Comparison of ENCODE assay signal across 8 cellular contexts in genomic region chr2:99337164-99337930, GRCh38. TPM values are rescaled to one million over a fixed set of nuclear protein-coding genes. Genes with fewer than 3 reads are reported as not detected.
DNase-seq lines count a peak whose midpoint lies in the region; ATAC-seq and TF ChIP-seq lines count a peak whose summit lies in the region.

TSS of gene EIF5B (plus strand) at chr2:99337389. CDS start at chr2:99337555, 166 bp downstream.

- TF ChIP-seq CTCF in GM13977 (IDR thresholded peaks at IDR 0.05; ENCODE audit: extremely low read depth, insufficient read depth, missing control alignments) (peak; percentile 87), heart right ventricle (IDR thresholded peaks at IDR 0.05) (peak; percentile 40 to 89 (median 70)), upper lobe of left lung (IDR thresholded peaks at IDR 0.05) (peak; percentile 47 to 78 (median 56))

- in situ Hi-C loops in GM13977 (cut with MboI; ENCODE audit: low pct_unique_long_range_greater_than_20kb, low sequenced_read_pairs, unreplicated experiment): no loop called here

- peak within 1 kb of the TSS; percentile 66 to 100 (median 90) for H3K4me3 ChIP-seq in heart right ventricle
- peak within 1 kb of the TSS; percentile 69 to 96 (median 78) for H3K4me3 ChIP-seq in upper lobe of left lung

- H3K36me3 ChIP-seq in heart right ventricle (peaks cover 0 to 12% (median 5%) of the 10 kb centered on the region in 9 donors), upper lobe of left lung (peaks cover 0 to 8% (median 6%) of the 10 kb centered on the region in 4 donors)

- TF ChIP-seq POLR2A in upper lobe of left lung (IDR thresholded peaks at IDR 0.05): peak in 3 of 4 donors; percentile 48 to 74 (median 72)

- H3K4me1 ChIP-seq in heart right ventricle: peaks cover 3 to 57% (median 42%) of the 10 kb centered on the region in 9 donors
- peaks cover 30 to 45% (median 37%) of the 10 kb centered on the region in 4 donors for H3K4me1 ChIP-seq in upper lobe of left lung

- no peaks in the 10 kb centered on the region for H3K9me3 ChIP-seq in heart right ventricle
- no peaks in the 10 kb centered on the region for H3K9me3 ChIP-seq in upper lobe of left lung

- WGBS in heart right ventricle, 2 donors: 0% methylated on average over 77 to 80 of the region's 80 CpGs
- 0 to 1% methylated on average over 17 to 70 of the region's 80 CpGs for WGBS in upper lobe of left lung, 2 donors

- ATAC-seq in HG02870 (IDR thresholded peaks at IDR 0.05; ENCODE audit: unreplicated experiment): peak; percentile 48
- peak; percentile 91 to 96 (median 94) for ATAC-seq in heart right ventricle
- peak; percentile 97 for ATAC-seq in upper lobe of left lung (ENCODE audit: low FRiP score in 2 of 2)

- TF ChIP-seq EP300 in upper lobe of left lung (IDR thresholded peaks at IDR 0.05): no peak

- intact Hi-C loops in heart right ventricle (cut with DNase I) (loop anchor here in 9 of 10 donors (1.0 to 10.0 kb wide), 10 partner anchors 51 to 160 kb away; partner anchors contain the start of genes MITD1 (in 7 of the 9), MRPL30 (in 7 of the 9) and REV1 (in 6 of the 9)), posterior cingulate gyrus (cut with DNase I) (loop anchor here (1.0 to 10.0 kb wide), 2 partner anchors 153 to 183 kb away; partner anchors contain the start of genes LIPT1, REV1 and TSGA10)

- H3K27ac ChIP-seq in heart right ventricle (peak within 1 kb of the TSS; percentile 55 to 98 (median 89)), upper lobe of left lung (peak within 1 kb of the TSS; percentile 84 to 91 (median 88))

- DNase-seq in GM13977 (ENCODE audit: low spot score): peak; percentile 93
- DNase-seq in NCI-H1436 treated with DMSO at 0.1 percent for 48 hours (lab: John Stamatoyannopoulos, UW): peak; percentile 81
- peak; percentile 77 for DNase-seq in T follicular helper cell (ENCODE audit: low read depth)
- peak; percentile 92 for DNase-seq in amniotic epithelial cell (ENCODE audit: low read depth)
- peak; percentile 95 to 97 for DNase-seq in heart right ventricle
- DNase-seq in posterior cingulate gyrus: peak; percentile 94 to 100 (median 97)
- DNase-seq in upper lobe of left lung: peak; percentile 98

- H3K27me3 ChIP-seq in heart right ventricle (no peaks in the 10 kb centered on the region), upper lobe of left lung (no peaks in the 10 kb centered on the region)

RNA-seq across cellular contexts. Expression of gene EIF5B, which starts in this region (rescaled TPM):
- total RNA-seq in heart right ventricle (100 to 1,000 TPM in 3 of 10 donors, 10 to 100 TPM in 7; 64.5 to 123 (median 91.8) TPM), upper lobe of left lung (10 to 100 TPM; 19.9 to 39.0 (median 28.7) TPM)
- polyA plus RNA-seq in heart right ventricle: 100 to 1,000 TPM in 1 of 2 donors, 10 to 100 TPM in 1; 75.1 to 176 TPM

Comparison
In these comparisons a context has a peak if more than half of its experiments do, and no peak if none do; other contexts are left out.
1. Peak in every context shown above with its lines: DNase-seq, ATAC-seq, H3K4me3 ChIP-seq and H3K27ac ChIP-seq.